ENCODE assay signal across 28 cellular contexts in genomic region chr1:109844609-109845008, GRCh38.
"Had no signal": no experiment of that assay in that cellular context is flagged by ENCODE, and none has a peak within 500 bp of the region (broad histone marks: within the 10 kb centered on the region; RNA-seq: fewer than 3 reads in every experiment).

No MANE protein-coding gene starts in this region.

- H3K36me3 ChIP-seq: colonic mucosa, esophagus squamous epithelium, gastrocnemius medialis, heart right ventricle, left lung, lower lobe of right lung had no signal

- H3K9me3 Mint-ChIP-seq: dendritic cell treated with granulocyte-macrophage colony-stimulating factor and Interleukin-4, amounts not matched to agents 40 ng/mL and 50 ng/mL, for 4 days; effector memory CD8-positive, alpha-beta T cell had no signal

- FAIRE-seq: endometrium, islet of Langerhans, keratinocyte had no signal

- H3K4me3 ChIP-seq: colonic mucosa, esophagus squamous epithelium, gastrocnemius medialis, heart right ventricle, left lung, lower lobe of right lung, mucosa of descending colon had no signal

- DNase-seq: colonic mucosa; cortex of kidney; effector CD8-positive, alpha-beta T cell; effector memory CD8-positive, alpha-beta T cell; endodermal cell; erythroblast; esophagus squamous epithelium; foreskin fibroblast; foreskin melanocyte; gastrocnemius medialis; glutamatergic neuron; head of caudate nucleus; heart right ventricle; hippocampal formation; left cardiac atrium; left lung; left ventricle myocardium superior; lower lobe of right lung; mesenchymal stem cell; mucosa of descending colon; naive B cell had no signal

- H3K27ac Mint-ChIP-seq: dendritic cell treated with granulocyte-macrophage colony-stimulating factor and Interleukin-4, amounts not matched to agents 40 ng/mL and 50 ng/mL, for 4 days; effector memory CD8-positive, alpha-beta T cell; endodermal cell; mesothelial cell of epicardium had no signal

- H3K27ac ChIP-seq: colonic mucosa, epithelial cell of prostate, esophagus squamous epithelium, gastrocnemius medialis, heart right ventricle, left lung, lower lobe of right lung had no signal

- ATAC-seq: effector memory CD8-positive, alpha-beta T cell; esophagus mucosa; gastrocnemius medialis; heart right ventricle; left cardiac atrium; left lung; left ventricle myocardium superior; lower lobe of right lung; mucosa of descending colon had no signal

- H3K9me3 ChIP-seq: colonic mucosa, esophagus squamous epithelium, gastrocnemius medialis, heart right ventricle, left lung, lower lobe of right lung, mucosa of descending colon had no signal

- H3K4me1 ChIP-seq: colonic mucosa, gastrocnemius medialis, left lung, lower lobe of right lung had no signal

- H3K27me3 ChIP-seq: colonic mucosa, esophagus squamous epithelium, gastrocnemius medialis, heart right ventricle, left lung had no signal

- H3K4me1 Mint-ChIP-seq: naive B cell had no signal

- H3K4me3 Mint-ChIP-seq: dendritic cell treated with granulocyte-macrophage colony-stimulating factor and Interleukin-4, amounts not matched to agents 40 ng/mL and 50 ng/mL, for 4 days; effector memory CD8-positive, alpha-beta T cell; endodermal cell; mesothelial cell of epicardium; naive B cell had no signal
